Comparison of ENCODE assay signal across 1 cellular context in genomic region chr16:234468-235305, GRCh38.
TF ChIP-seq lines count a peak whose summit lies in the region.

FAM234A (plus strand) TSS chr16:234821; CDS start chr16:254414, 19,593 bp downstream.

TF ChIP-seq in HepG2, 621 proteins besides CTCF, POLR2A, EP300 and RAD21 (continued from another document and continues in another):
- TF ChIP-seq HMGXB3 (CRISPR knock-in tag; IDR thresholded peaks at IDR 0.05; ENCODE audit: borderline replicate concordance) (no peak), NCOA2 (CRISPR knock-in tag; IDR thresholded peaks at IDR 0.05) (peak; percentile 8; the same call in 1 of the 2 replicates), MLX (CRISPR knock-in tag; IDR thresholded peaks at IDR 0.05) (no peak), ZNF431 (CRISPR knock-in tag; IDR thresholded peaks at IDR 0.05; ENCODE audit: borderline replicate concordance, low read depth) (0 out of 2 replicates have a peak, but pooled peaks have one; percentile 32), THAP9 (CRISPR knock-in tag; IDR thresholded peaks at IDR 0.05; ENCODE audit: borderline replicate concordance) (peak; percentile 3; the same call in 1 of the 2 replicates), RORA (CRISPR knock-in tag; IDR thresholded peaks at IDR 0.05) (no peak), CEBPZ (IDR thresholded peaks at IDR 0.05; ENCODE audit: low read length) (no peak), ZBTB7B (CRISPR knock-in tag; IDR thresholded peaks at IDR 0.05) (peak; percentile 48; the same call in 1 of the 2 replicates), ZNF569 (CRISPR knock-in tag; IDR thresholded peaks at IDR 0.05; ENCODE audit: borderline replicate concordance) (no peak), ZBTB10 (CRISPR knock-in tag; IDR thresholded peaks at IDR 0.05; ENCODE audit: borderline replicate concordance) (no peak), FOXO4 (CRISPR knock-in tag; conservative IDR thresholded peaks at IDR 0.05) (no peak), FOXO1 (CRISPR knock-in tag; IDR thresholded peaks at IDR 0.05) (0 out of 2 replicates have a peak, but pooled peaks have one; percentile 8), SRSF9 (IDR thresholded peaks at IDR 0.05; ENCODE audit: borderline replicate concordance, insufficient read depth, low read depth, low read length, poor library complexity, severe bottlenecking) (no peak), ZNF776 (CRISPR knock-in tag; IDR thresholded peaks at IDR 0.05) (peak; percentile 23; the same call in 1 of the 2 replicates), ZSCAN9 (CRISPR knock-in tag; IDR thresholded peaks at IDR 0.05; ENCODE audit: borderline replicate concordance) (no peak), DRAP1 (CRISPR knock-in tag; IDR thresholded peaks at IDR 0.05) (no peak; the same call in 1 of the 2 replicates), AHR (CRISPR knock-in tag; IDR thresholded peaks at IDR 0.05) (peak; percentile 29; the same call in 1 of the 2 replicates), ZNF180 (CRISPR knock-in tag; IDR thresholded peaks at IDR 0.05; ENCODE audit: borderline replicate concordance, low read depth) (no peak), ZNF318 (CRISPR knock-in tag; IDR thresholded peaks at IDR 0.05) (no peak), ZNF256 (CRISPR knock-in tag; conservative IDR thresholded peaks at IDR 0.05) (no peak), TBX2 (CRISPR knock-in tag; IDR thresholded peaks at IDR 0.05; ENCODE audit: borderline replicate concordance) (peak; percentile 64), TBX3 (IDR thresholded peaks at IDR 0.05; ENCODE audit: borderline replicate concordance) (no peak), MBD4 (IDR thresholded peaks at IDR 0.05; ENCODE audit: borderline replicate concordance, low read length) (no peak), MYPOP (CRISPR knock-in tag; IDR thresholded peaks at IDR 0.05) (peak; percentile 55; the same call in 1 of the 2 replicates)
